In genomic region chr12:6891637-6892036, GRCh38 we compare ENCODE assay signal across 8 cellular contexts. TPM values are rescaled to one million over a fixed set of nuclear protein-coding genes. Genes with fewer than 3 reads are reported as not detected.
DNase-seq lines count a peak whose midpoint lies in the region; ATAC-seq lines count a peak whose summit lies in the region.

No MANE protein-coding gene starts in this region.

- H3K4me3 Mint-ChIP-seq in activated T-cell treated with anti-CD3 and anti-CD28 coated beads, Interleukin-2, amount 50 U/mL, for 4 hours, result peak overlapping the region; percentile 81
- H3K4me3 Mint-ChIP-seq in activated T-helper 1 cell treated with anti-CD3 and anti-CD28 coated beads, Interleukin-12 subunit alpha, Interleukin-12 subunit beta, Interleukin-2, Interleukin-4 antibody, amounts not matched to agents 30 ng/mL and 10 ng/mL and 1 ng/mL, durations not matched to agents 14 hours and 24 hours and 36 hours, result peak overlapping the region; percentile 84

- H3K4me1 Mint-ChIP-seq in activated T-cell treated with anti-CD3 and anti-CD28 coated beads, Interleukin-2, amount 50 U/mL, for 4 hours (ENCODE audit: low read depth), result peaks cover 9% of the 10 kb centered on the region
- H3K4me1 Mint-ChIP-seq in activated T-helper 1 cell treated with anti-CD3 and anti-CD28 coated beads, Interleukin-12 subunit alpha, Interleukin-12 subunit beta, Interleukin-2, Interleukin-4 antibody, amounts not matched to agents 30 ng/mL and 10 ng/mL and 1 ng/mL, durations not matched to agents 14 hours and 24 hours and 36 hours (ENCODE audit: low read depth), result peaks cover 19% of the 10 kb centered on the region

- H3K27ac Mint-ChIP-seq in activated T-helper 1 cell treated with anti-CD3 and anti-CD28 coated beads, Interleukin-12 subunit alpha, Interleukin-12 subunit beta, Interleukin-2, Interleukin-4 antibody, amounts not matched to agents 30 ng/mL and 10 ng/mL and 1 ng/mL, durations not matched to agents 14 hours and 24 hours and 36 hours, result peak overlapping the region; percentile 95

- no peaks in the 10 kb centered on the region for H3K27me3 Mint-ChIP-seq in activated T-cell treated with anti-CD3 and anti-CD28 coated beads, Interleukin-2, amount 50 U/mL, for 4 hours (ENCODE audit: low read depth)
- no peaks in the 10 kb centered on the region for H3K27me3 Mint-ChIP-seq in activated T-helper 1 cell treated with anti-CD3 and anti-CD28 coated beads, Interleukin-12 subunit alpha, Interleukin-12 subunit beta, Interleukin-2, Interleukin-4 antibody, amounts not matched to agents 30 ng/mL and 10 ng/mL and 1 ng/mL, durations not matched to agents 14 hours and 24 hours and 36 hours (ENCODE audit: insufficient read depth)

- DNase-seq in activated T-cell treated with anti-CD3 and anti-CD28 coated beads, Interleukin-2, amount 50 U/mL, for 4 hours, result no peak
- no peak for DNase-seq in activated T-cell treated with anti-CD3 and anti-CD28 coated beads, Interleukin-2, amount 50 U/mL, for 1 hour
- DNase-seq in activated T-helper 1 cell treated with anti-CD3 and anti-CD28 coated beads, Interleukin-12 subunit alpha, Interleukin-12 subunit beta, Interleukin-2, Interleukin-4 antibody, amounts not matched to agents 30 ng/mL and 10 ng/mL and 1 ng/mL, durations not matched to agents 14 hours and 24 hours and 36 hours (ENCODE audit: low spot score), result no peak
- peak; percentile 34 for DNase-seq in stimulated activated naive CD8-positive, alpha-beta T cell treated with anti-CD3 and anti-CD28 coated beads, Interleukin-15, Interleukin-2, amounts not matched to agents 100 U/mL and 50 U/mL, for 24 hours
- DNase-seq in activated CD4-positive, CD25-positive, alpha-beta regulatory T cell (lab: John Stamatoyannopoulos, UW), result no peak
- DNase-seq in NCI-H446 (lab: John Stamatoyannopoulos, UW), result no peak

- ATAC-seq in activated T-cell treated with anti-CD3 and anti-CD28 coated beads, Interleukin-2, amount 50 U/mL, for 4 hours, result no peak
- peak; percentile 8 for ATAC-seq in stimulated activated naive CD8-positive, alpha-beta T cell treated with anti-CD3 and anti-CD28 coated beads, Interleukin-15, Interleukin-2, amounts not matched to agents 100 U/mL and 50 U/mL, for 24 hours
- no peak for ATAC-seq in HG02970 (IDR thresholded peaks at IDR 0.05; ENCODE audit: low FRiP score, unreplicated experiment)

- no peaks in the 10 kb centered on the region for H3K36me3 Mint-ChIP-seq in activated T-cell treated with anti-CD3 and anti-CD28 coated beads, Interleukin-2, amount 50 U/mL, for 4 hours (ENCODE audit: insufficient read depth)
- peaks cover 5% of the 10 kb centered on the region for H3K36me3 Mint-ChIP-seq in activated T-helper 1 cell treated with anti-CD3 and anti-CD28 coated beads, Interleukin-12 subunit alpha, Interleukin-12 subunit beta, Interleukin-2, Interleukin-4 antibody, amounts not matched to agents 30 ng/mL and 10 ng/mL and 1 ng/mL, durations not matched to agents 14 hours and 24 hours and 36 hours (ENCODE audit: low read depth)

- peak overlapping the region; percentile 24 for H3K4me3 ChIP-seq in iPS-11a (ENCODE audit: low read depth, low read length)

- intact Hi-C loops in activated T-helper 1 cell treated with anti-CD3 and anti-CD28 coated beads, Interleukin-12 subunit alpha, Interleukin-12 subunit beta, Interleukin-2, Interleukin-4 antibody, amounts not matched to agents 30 ng/mL and 10 ng/mL and 1 ng/mL, durations not matched to agents 14 hours and 24 hours and 36 hours (cut with micrococcal nuclease), result loop anchor here (1.0 to 5.0 kb wide), 12 partner anchors 9 to 399 kb away; partner anchors contain the start of genes CHD4, COPS7A, EMG1 and ENO2

- H3K9me3 Mint-ChIP-seq in activated T-cell treated with anti-CD3 and anti-CD28 coated beads, Interleukin-2, amount 50 U/mL, for 4 hours, result no peaks in the 10 kb centered on the region
- no peaks in the 10 kb centered on the region for H3K9me3 Mint-ChIP-seq in activated T-helper 1 cell treated with anti-CD3 and anti-CD28 coated beads, Interleukin-12 subunit alpha, Interleukin-12 subunit beta, Interleukin-2, Interleukin-4 antibody, amounts not matched to agents 30 ng/mL and 10 ng/mL and 1 ng/mL, durations not matched to agents 14 hours and 24 hours and 36 hours

RNA-seq across cellular contexts. Expression of gene LRRC23, which starts 13.0 kb away (rescaled TPM):
- total RNA-seq in activated T-cell treated with anti-CD3 and anti-CD28 coated beads, Interleukin-2, amount 50 U/mL, for 4 hours, result 1 to 10 TPM; 2.1 to 3.0 (median 3.0) TPM
- total RNA-seq in activated T-helper 1 cell treated with anti-CD3 and anti-CD28 coated beads, Interleukin-12 subunit alpha, Interleukin-12 subunit beta, Interleukin-2, Interleukin-4 antibody, amounts not matched to agents 30 ng/mL and 10 ng/mL and 1 ng/mL, durations not matched to agents 14 hours and 24 hours and 36 hours, result 5.3 and 5.6 TPM in 2 replicates

RNA-seq across cellular contexts. Expression of gene SPSB2, which starts 18.5 kb away (rescaled TPM):
- 1 to 10 TPM; 5.6 to 8.5 (median 6.7) TPM for total RNA-seq in activated T-cell treated with anti-CD3 and anti-CD28 coated beads, Interleukin-2, amount 50 U/mL, for 4 hours
- 3.4 and 4.7 TPM in 2 replicates for total RNA-seq in activated T-helper 1 cell treated with anti-CD3 and anti-CD28 coated beads, Interleukin-12 subunit alpha, Interleukin-12 subunit beta, Interleukin-2, Interleukin-4 antibody, amounts not matched to agents 30 ng/mL and 10 ng/mL and 1 ng/mL, durations not matched to agents 14 hours and 24 hours and 36 hours

RNA-seq across cellular contexts. Expression of gene ENO2, which starts 22.7 kb away (rescaled TPM):
- total RNA-seq in activated T-cell treated with anti-CD3 and anti-CD28 coated beads, Interleukin-2, amount 50 U/mL, for 4 hours, result 10 to 100 TPM; 83.5 to 97.4 (median 85.2) TPM
- total RNA-seq in activated T-helper 1 cell treated with anti-CD3 and anti-CD28 coated beads, Interleukin-12 subunit alpha, Interleukin-12 subunit beta, Interleukin-2, Interleukin-4 antibody, amounts not matched to agents 30 ng/mL and 10 ng/mL and 1 ng/mL, durations not matched to agents 14 hours and 24 hours and 36 hours, result 147 and 156 TPM in 2 replicates

RNA-seq across cellular contexts. Expression of gene TPI1, which starts 24.3 kb away (rescaled TPM):
- total RNA-seq in activated T-cell treated with anti-CD3 and anti-CD28 coated beads, Interleukin-2, amount 50 U/mL, for 4 hours, result 1,000 to 10,000 TPM; 1,135 to 1,217 (median 1,169) TPM
- 1,427 and 1,438 TPM in 2 replicates for total RNA-seq in activated T-helper 1 cell treated with anti-CD3 and anti-CD28 coated beads, Interleukin-12 subunit alpha, Interleukin-12 subunit beta, Interleukin-2, Interleukin-4 antibody, amounts not matched to agents 30 ng/mL and 10 ng/mL and 1 ng/mL, durations not matched to agents 14 hours and 24 hours and 36 hours

RNA-seq across cellular contexts. Expression of gene ATN1, which starts 36.1 kb away (rescaled TPM):
- 10 to 100 TPM; 65.8 to 73.9 (median 70.7) TPM for total RNA-seq in activated T-cell treated with anti-CD3 and anti-CD28 coated beads, Interleukin-2, amount 50 U/mL, for 4 hours
- 70.8 and 71.2 TPM in 2 replicates for total RNA-seq in activated T-helper 1 cell treated with anti-CD3 and anti-CD28 coated beads, Interleukin-12 subunit alpha, Interleukin-12 subunit beta, Interleukin-2, Interleukin-4 antibody, amounts not matched to agents 30 ng/mL and 10 ng/mL and 1 ng/mL, durations not matched to agents 14 hours and 24 hours and 36 hours
